ENCODE assay signal across 28 cellular contexts in the genomic region with DNA sequence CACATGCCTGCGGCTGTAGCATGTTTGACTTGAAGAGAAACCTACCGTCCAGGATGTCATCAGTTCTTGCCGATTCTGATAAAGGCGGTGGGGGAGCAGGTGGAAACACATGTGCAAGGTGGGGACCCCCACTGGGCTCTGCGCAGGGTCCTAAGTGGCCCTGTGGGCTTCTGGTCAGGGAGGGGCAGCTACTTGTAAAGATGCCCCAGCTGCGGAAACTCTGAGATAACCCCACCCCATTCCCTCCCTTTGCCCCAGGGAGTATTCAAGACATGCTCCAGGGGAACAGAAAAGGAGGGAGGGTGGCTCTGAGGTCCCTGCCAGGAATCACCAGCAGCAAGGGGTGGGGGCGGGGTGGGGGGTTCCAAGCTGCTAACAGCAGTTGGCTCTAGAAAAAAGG.
A peak's percentile ranks its signal among the peaks of the same experiment; 100 is the strongest.
DNase-seq lines count a peak whose midpoint lies in the region; ATAC-seq, FAIRE-seq and TF ChIP-seq lines count a peak whose summit lies in the region.
"Had no signal": no experiment of that assay in that cellular context is flagged by ENCODE, and none has a peak within 500 bp of the region (broad histone marks: within the 10 kb centered on the region; RNA-seq: fewer than 3 reads in every experiment).

No MANE protein-coding gene starts in this region.

- intact Hi-C loops in CD8-positive, alpha-beta T cell (cut with DNase I, micrococcal nuclease): no loop called here

- H3K36me3 Mint-ChIP-seq in CD8-positive, alpha-beta T cell: no peaks in the 10 kb centered on the region
- H3K36me3 Mint-ChIP-seq: CD14-positive monocyte; CD4-positive, alpha-beta memory T cell; CD4-positive, CD25-positive, alpha-beta regulatory T cell had no signal

- DNase-seq in ELF-1 (ENCODE audit: low read depth, low spot score) (peak; percentile 60), H7 (peak; percentile 56), ecto neural progenitor cell (ENCODE audit: low spot score) (peak; percentile 46), iPS-NIHi7 (ENCODE audit: extremely low spot score) (peak; percentile 38), NCI-H1092 treated with DMSO at 0.1 percent for 48 hours (lab: John Stamatoyannopoulos, UW) (no peak), Kasumi-1 (lab: John Stamatoyannopoulos, UW) (no peak), small intestine (no peak)
- DNase-seq in CD8-positive, alpha-beta T cell: no peak
- DNase-seq: AML-193; Caco-2; Calu3; CD4-positive, alpha-beta memory T cell; CD4-positive, CD25-positive, alpha-beta regulatory T cell; DMS153; DMS53; DMS79; DND-41; EL; GDM1 had no signal

- H3K4me1 Mint-ChIP-seq in CD8-positive, alpha-beta T cell (ENCODE audit: low read depth): no peaks in the 10 kb centered on the region
- H3K4me1 Mint-ChIP-seq: B cell; CD14-positive monocyte; CD4-positive, alpha-beta memory T cell had no signal

- H3K4me3 Mint-ChIP-seq in CD8-positive, alpha-beta T cell: no peak overlapping the region
- H3K4me3 Mint-ChIP-seq: B cell; CD14-positive monocyte; CD4-positive, alpha-beta memory T cell; CD4-positive, CD25-positive, alpha-beta regulatory T cell had no signal

- H3K27ac ChIP-seq in CD8-positive, alpha-beta T cell (ENCODE audit: low read depth, low read length): no peak overlapping the region
- H3K27ac ChIP-seq in small intestine (ENCODE audit: low read depth in 1 of 2, low read length in 1 of 2): no peak overlapping the region
- H3K27ac ChIP-seq: 22Rv1; A549; BLaER1 treated with 17β-estradiol and CSF1 and Interleukin-3, amounts not matched to agents 10 nM and 100 nM had no signal

- ATAC-seq in CD8-positive, alpha-beta T cell: no peak
- ATAC-seq: A549, GM12878 had no signal

- POLR2A ChIA-PET in CD8-positive, alpha-beta T cell (lab: Charles Lee): interaction anchor here (0.6 kb wide), 1 partner anchor 309 kb away, joined by 4 read pairs; no protein-coding TSS in a partner anchor

- H3K4me3 ChIP-seq in H7 (ENCODE audit: insufficient read depth, low read depth, low read length) (no peak overlapping the region), small intestine (ENCODE audit: low read depth in 1 of 2, low read length in 2 of 2) (no peak overlapping the region)
- H3K4me3 ChIP-seq in CD8-positive, alpha-beta T cell (ENCODE audit: low read depth, low read length): no peak overlapping the region
- H3K4me3 ChIP-seq: A549; BLaER1 treated with 17β-estradiol and CSF1 and Interleukin-3, amounts not matched to agents 10 nM and 100 nM; GM12878 had no signal

- H3K27ac Mint-ChIP-seq in CD8-positive, alpha-beta T cell: no peak overlapping the region
- H3K27ac Mint-ChIP-seq: B cell; CD14-positive monocyte; CD4-positive, alpha-beta memory T cell; CD4-positive, CD25-positive, alpha-beta regulatory T cell had no signal

- H3K36me3 ChIP-seq in H7 (replicated peaks; ENCODE audit: control insufficient read depth, insufficient read depth, low read length): no peaks in the 10 kb centered on the region
- no peaks in the 10 kb centered on the region for H3K36me3 ChIP-seq in CD8-positive, alpha-beta T cell (ENCODE audit: insufficient read depth, low read length)
- no peaks in the 10 kb centered on the region for H3K36me3 ChIP-seq in small intestine (ENCODE audit: control insufficient read depth in 2 of 2, insufficient read depth in 2 of 2, low read length in 2 of 2)
- H3K36me3 ChIP-seq: BLaER1 treated with 17β-estradiol and CSF1 and Interleukin-3, amounts not matched to agents 10 nM and 100 nM had no signal

- H3K27me3 Mint-ChIP-seq in CD8-positive, alpha-beta T cell (ENCODE audit: low read depth): peaks cover 2% of the 10 kb centered on the region
- H3K27me3 Mint-ChIP-seq: B cell had no signal

- no peaks in the 10 kb centered on the region for H3K9me3 ChIP-seq in CD8-positive, alpha-beta T cell (ENCODE audit: low read length)
- H3K9me3 ChIP-seq in small intestine (ENCODE audit: control insufficient read depth, low read depth): no peaks in the 10 kb centered on the region
- H3K9me3 ChIP-seq: A549; BLaER1 treated with 17β-estradiol and CSF1 and Interleukin-3, amounts not matched to agents 10 nM and 100 nM; Caco-2 had no signal

- H3K4me1 ChIP-seq in CD8-positive, alpha-beta T cell (ENCODE audit: insufficient read depth, low read length): no peaks in the 10 kb centered on the region
- no peaks in the 10 kb centered on the region for H3K4me1 ChIP-seq in small intestine (ENCODE audit: control insufficient read depth in 2 of 2, insufficient read depth in 1 of 2, low read depth in 1 of 2, low read length in 1 of 2)
- H3K4me1 ChIP-seq: A549; BLaER1 treated with 17β-estradiol and CSF1 and Interleukin-3, amounts not matched to agents 10 nM and 100 nM had no signal

- no peak for FAIRE-seq in small intestine (lab: Jason Lieb, UNC)
- FAIRE-seq: A549, D721Med, GM12878, GM12892, GM18507 had no signal

- 49 to 64% (median 52%) methylated on average over 7 of the region's 7 CpGs for WGBS in small intestine, 3 donors

- no peaks in the 10 kb centered on the region for H3K9me3 Mint-ChIP-seq in CD8-positive, alpha-beta T cell
- H3K9me3 Mint-ChIP-seq: CD14-positive monocyte; CD4-positive, CD25-positive, alpha-beta regulatory T cell had no signal

- no peaks in the 10 kb centered on the region for H3K27me3 ChIP-seq in H7 (ENCODE audit: control insufficient read depth, insufficient read depth, low read length)
- no peaks in the 10 kb centered on the region for H3K27me3 ChIP-seq in CD8-positive, alpha-beta T cell (ENCODE audit: insufficient read depth, low read length)
- H3K27me3 ChIP-seq in small intestine (ENCODE audit: control insufficient read depth in 2 of 2, insufficient read depth in 2 of 2, low read length in 2 of 2): no peaks in the 10 kb centered on the region
- H3K27me3 ChIP-seq: BLaER1 treated with 17β-estradiol and CSF1 and Interleukin-3, amounts not matched to agents 10 nM and 100 nM had no signal

- TF ChIP-seq CTCF in CD8-positive, alpha-beta T cell (IDR thresholded peaks at IDR 0.05): no peak

- CTCF ChIA-PET in CD8-positive, alpha-beta T cell (lab: Charles Lee): no interaction called here

Comparison
In these comparisons a context has a peak if more than half of its experiments do, and no peak if none do; other contexts are left out.
1. DNase-seq: peak in ELF-1 (single experiment), H7 (single experiment), ecto neural progenitor cell (single experiment) and iPS-NIHi7 (single experiment); none in NCI-H1092 treated with DMSO at 0.1 percent for 48 hours (single experiment), CD8-positive, alpha-beta T cell (0 of 7), Kasumi-1 (0 of 2) and small intestine (single experiment).